32 cellular contexts compared by ENCODE assay signal in genomic region chr5:118761814-118762213, GRCh38.
"Had no signal": no experiment of that assay in that cellular context is flagged by ENCODE, and none has a peak within 500 bp of the region (broad histone marks: within the 10 kb centered on the region; RNA-seq: fewer than 3 reads in every experiment).

No MANE protein-coding gene starts in this region.

- H3K36me3 ChIP-seq: breast epithelium, cardiac muscle cell, colonic mucosa, esophagus squamous epithelium, WERI-Rb-1 had no signal

- H3K4me3 ChIP-seq: breast epithelium, cardiac muscle cell, colonic mucosa, esophagus squamous epithelium had no signal

- H3K27ac ChIP-seq: breast epithelium, cardiac muscle cell, colonic mucosa, epithelial cell of prostate, esophagus squamous epithelium, WERI-Rb-1 had no signal

- DNase-seq: activated B cell treated with CpG ODN at 0.5 μM for 24 hours; activated CD4-positive, alpha-beta T cell treated with anti-CD3 and anti-CD28 coated beads for 48 hours; activated CD4-positive, alpha-beta T cell treated with anti-CD3 and anti-CD28 coated beads, Interleukin-2, amount 50 U/mL, for 1 hour; activated CD4-positive, alpha-beta T cell treated with anti-CD3 and anti-CD28 coated beads, Interleukin-2, amount 50 U/mL, for 48 hours; activated CD8-positive, alpha-beta memory T cell treated with anti-CD3 and anti-CD28 coated beads for 24 hours; activated CD8-positive, alpha-beta T cell treated with anti-CD3 and anti-CD28 coated beads for 36 hours; activated effector memory CD4-positive, alpha-beta T cell treated with Interleukin-2 at 50 U/mL for 16 hours; activated gamma-delta T cell treated with Interleukin-2 at 50 U/mL for 16 hours; activated naive CD4-positive, alpha-beta T cell treated with anti-CD3 and anti-CD28 coated beads, Interleukin-2, amount 50 U/mL, for 16 hours; activated naive CD4-positive, alpha-beta T cell treated with Interleukin-2 at 50 U/mL for 16 hours; activated T-cell treated with anti-CD3 and anti-CD28 coated beads, Interleukin-2, amount 50 U/mL, for 4 hours; amniotic stem cell; anterior cingulate cortex; central memory CD4-positive, alpha-beta T cell; cerebellar nuclear complex; colonic mucosa; effector CD8-positive, alpha-beta T cell; esophagus squamous epithelium; foreskin melanocyte; head of caudate nucleus; T-helper 1 cell; T-helper 17 cell; T1000; WERI-Rb-1 had no signal

- ATAC-seq: activated CD4-positive, CD25-positive, alpha-beta regulatory T cell treated with anti-CD3 and anti-CD28 coated beads, Interleukin-2, amount 50 U/mL, for 24 hours; activated CD8-positive, alpha-beta T cell treated with anti-CD3 and anti-CD28 coated beads for 36 hours; activated T-cell treated with anti-CD3 and anti-CD28 coated beads, Interleukin-2, amount 50 U/mL, for 4 hours; activated T-helper 17 cell treated with anti-CD3 and anti-CD28 coated beads, Interleukin-2, amount 50 U/mL, for 72 hours; T-helper 17 cell had no signal

- H3K4me1 ChIP-seq: breast epithelium, colonic mucosa, esophagus squamous epithelium had no signal

- H3K27me3 ChIP-seq: breast epithelium, cardiac muscle cell, colonic mucosa, esophagus squamous epithelium had no signal

- H3K9me3 ChIP-seq: colonic mucosa, esophagus squamous epithelium had no signal

- FAIRE-seq: astrocyte, endometrium, endothelial cell of umbilical vein had no signal
